ENCODE assay signal across 8 cellular contexts in genomic region chr11:125110996-125111340, GRCh38. TPM values are rescaled to one million over a fixed set of nuclear protein-coding genes. Genes with fewer than 3 reads are reported as not detected.
DNase-seq lines count a peak whose midpoint lies in the region; ATAC-seq and FAIRE-seq lines count a peak whose summit lies in the region.

No MANE protein-coding gene starts in this region.

- no peaks in the 10 kb centered on the region for H3K36me3 ChIP-seq in iPS-15b (ENCODE audit: control insufficient read depth, insufficient read depth, low read length)
- H3K36me3 ChIP-seq in small intestine (ENCODE audit: control insufficient read depth in 2 of 2, insufficient read depth in 2 of 2, low read length in 2 of 2): no peaks in the 10 kb centered on the region

- H3K4me1 Mint-ChIP-seq in activated T-cell treated with anti-CD3 and anti-CD28 coated beads, Interleukin-2, amount 50 U/mL, for 72 hours (ENCODE audit: low read depth): peaks cover 24% of the 10 kb centered on the region

- peaks cover 4 to 5% of the 10 kb centered on the region in 2 donors for H3K9me3 Mint-ChIP-seq in activated T-cell treated with anti-CD3 and anti-CD28 coated beads, Interleukin-2, amount 50 U/mL, for 72 hours

- no peak for FAIRE-seq in small intestine (lab: Jason Lieb, UNC)

- H3K27me3 Mint-ChIP-seq in activated T-cell treated with anti-CD3 and anti-CD28 coated beads, Interleukin-2, amount 50 U/mL, for 72 hours (ENCODE audit: low read depth): no peaks in the 10 kb centered on the region

- H3K9ac ChIP-seq in iPS-15b (ENCODE audit: low read depth, low read length): peak overlapping the region; percentile 9

- H3K27ac Mint-ChIP-seq in activated T-cell treated with anti-CD3 and anti-CD28 coated beads, Interleukin-2, amount 50 U/mL, for 72 hours: peak overlapping the region; percentile 84

- H3K4me3 Mint-ChIP-seq in activated T-cell treated with anti-CD3 and anti-CD28 coated beads, Interleukin-2, amount 50 U/mL, for 72 hours: peak overlapping the region; percentile 91 to 99

- H3K9me3 ChIP-seq in iPS-15b (ENCODE audit: control insufficient read depth, insufficient read depth, low read length): no peaks in the 10 kb centered on the region
- no peaks in the 10 kb centered on the region for H3K9me3 ChIP-seq in small intestine (ENCODE audit: control insufficient read depth, low read depth)

- H3K4me3 ChIP-seq in iPS-15b (ENCODE audit: low read depth, low read length) (peak overlapping the region; percentile 69), small intestine (ENCODE audit: low read depth in 1 of 2, low read length in 2 of 2) (peak overlapping the region; percentile 64 to 73)

- DNase-seq in NCI-H1105 treated with DMSO at 0.1 percent for 48 hours (lab: John Stamatoyannopoulos, UW) (peak; percentile 72), NCI-H1105 (lab: John Stamatoyannopoulos, UW) (no peak), KG1 (lab: John Stamatoyannopoulos, UW) (peak; percentile 36), small intestine (no peak)
- peak in 1 of 2 donors; percentile 7 for DNase-seq in activated T-cell treated with anti-CD3 and anti-CD28 coated beads, Interleukin-2, amount 50 U/mL, for 72 hours

- WGBS in small intestine, 3 donors: 0 to 1% (median 0%) methylated on average over 9 of the region's 9 CpGs

- no peak for ATAC-seq in activated T-cell treated with anti-CD3 and anti-CD28 coated beads, Interleukin-2, amount 50 U/mL, for 72 hours (replicated peaks in 1 of 2)
- ATAC-seq in HG02973 (IDR thresholded peaks at IDR 0.05; ENCODE audit: unreplicated experiment): no peak
- ATAC-seq in GM18861 (IDR thresholded peaks at IDR 0.05; ENCODE audit: unreplicated experiment): no peak

- peak overlapping the region; percentile 87 to 88 for H3K27ac ChIP-seq in small intestine (ENCODE audit: low read depth in 1 of 2, low read length in 1 of 2)

- H3K27me3 ChIP-seq in iPS-15b (ENCODE audit: control insufficient read depth, insufficient read depth, low read length): no peaks in the 10 kb centered on the region
- no peaks in the 10 kb centered on the region for H3K27me3 ChIP-seq in small intestine (ENCODE audit: control insufficient read depth in 2 of 2, insufficient read depth in 2 of 2, low read length in 2 of 2)

- peaks cover 3% of the 10 kb centered on the region for H3K4me1 ChIP-seq in iPS-15b (ENCODE audit: control insufficient read depth, insufficient read depth, low read length)
- peaks cover 0 to 4% of the 10 kb centered on the region in 2 donors for H3K4me1 ChIP-seq in small intestine (ENCODE audit: control insufficient read depth in 2 of 2, insufficient read depth in 1 of 2, low read depth in 1 of 2, low read length in 1 of 2)

- peaks cover 3 to 6% of the 10 kb centered on the region in 2 donors for H3K36me3 Mint-ChIP-seq in activated T-cell treated with anti-CD3 and anti-CD28 coated beads, Interleukin-2, amount 50 U/mL, for 72 hours (ENCODE audit: insufficient read depth in 2 of 2)

RNA-seq across cellular contexts. Expression of gene TMEM218, which starts 0.5 kb away (rescaled TPM):
- total RNA-seq in activated T-cell treated with anti-CD3 and anti-CD28 coated beads, Interleukin-2, amount 50 U/mL, for 72 hours: 10 to 100 TPM; 14.6 to 18.4 TPM
- polyA plus RNA-seq in small intestine: 10 to 100 TPM in 2 of 3 donors, 1 to 10 TPM in 1; 9.6 to 28.6 (median 10.5) TPM

RNA-seq across cellular contexts. Expression of gene SLC37A2, which starts 47.9 kb away (rescaled TPM):
- total RNA-seq in activated T-cell treated with anti-CD3 and anti-CD28 coated beads, Interleukin-2, amount 50 U/mL, for 72 hours: 1 to 10 TPM; 1.0 to 1.5 TPM
- polyA plus RNA-seq in small intestine: 10 to 100 TPM in 1 of 3 donors, 1 to 10 TPM in 2; 1.1 to 12.2 (median 9.1) TPM

RNA-seq across cellular contexts. Expression of gene PKNOX2, which starts 53.6 kb away (rescaled TPM):
- not detected for total RNA-seq in activated T-cell treated with anti-CD3 and anti-CD28 coated beads, Interleukin-2, amount 50 U/mL, for 72 hours
- polyA plus RNA-seq in small intestine: 1 to 10 TPM in 2 of 3 donors, not detected in 1; 1.1 to 1.2 TPM

Comparison
In these comparisons a context has a peak if more than half of its experiments do, and no peak if none do; other contexts are left out.
1. DNase-seq: peak in NCI-H1105 treated with DMSO at 0.1 percent for 48 hours (single experiment) and KG1 (single experiment); none in NCI-H1105 (single experiment) and small intestine (single experiment).